2 cellular contexts compared by ENCODE assay signal in the genomic region with DNA sequence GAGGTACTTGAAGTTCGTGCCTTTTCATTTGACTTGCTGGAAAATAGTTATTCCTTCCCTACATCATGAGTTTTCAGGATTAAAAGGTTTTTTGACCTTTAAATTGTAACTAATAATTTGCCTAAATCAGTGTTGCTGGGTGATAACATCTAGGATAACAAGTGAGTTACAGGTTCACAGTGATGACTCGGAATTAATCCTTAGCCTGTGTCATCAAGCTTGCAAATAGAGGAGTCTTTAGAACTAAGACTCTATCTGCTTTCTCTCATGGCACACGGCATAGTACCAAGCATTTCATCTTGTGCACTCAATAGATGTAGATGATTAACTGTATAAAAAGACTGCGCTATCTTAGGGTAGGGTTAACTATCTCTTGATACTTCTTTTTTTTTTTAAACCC.
TF ChIP-seq lines count a peak whose summit lies in the region.

No MANE protein-coding gene starts in this region.

TF ChIP-seq in SK-N-SH, 30 proteins besides CTCF, POLR2A, EP300 and RAD21 (continued from another document):
- TF ChIP-seq, protein P1, sequence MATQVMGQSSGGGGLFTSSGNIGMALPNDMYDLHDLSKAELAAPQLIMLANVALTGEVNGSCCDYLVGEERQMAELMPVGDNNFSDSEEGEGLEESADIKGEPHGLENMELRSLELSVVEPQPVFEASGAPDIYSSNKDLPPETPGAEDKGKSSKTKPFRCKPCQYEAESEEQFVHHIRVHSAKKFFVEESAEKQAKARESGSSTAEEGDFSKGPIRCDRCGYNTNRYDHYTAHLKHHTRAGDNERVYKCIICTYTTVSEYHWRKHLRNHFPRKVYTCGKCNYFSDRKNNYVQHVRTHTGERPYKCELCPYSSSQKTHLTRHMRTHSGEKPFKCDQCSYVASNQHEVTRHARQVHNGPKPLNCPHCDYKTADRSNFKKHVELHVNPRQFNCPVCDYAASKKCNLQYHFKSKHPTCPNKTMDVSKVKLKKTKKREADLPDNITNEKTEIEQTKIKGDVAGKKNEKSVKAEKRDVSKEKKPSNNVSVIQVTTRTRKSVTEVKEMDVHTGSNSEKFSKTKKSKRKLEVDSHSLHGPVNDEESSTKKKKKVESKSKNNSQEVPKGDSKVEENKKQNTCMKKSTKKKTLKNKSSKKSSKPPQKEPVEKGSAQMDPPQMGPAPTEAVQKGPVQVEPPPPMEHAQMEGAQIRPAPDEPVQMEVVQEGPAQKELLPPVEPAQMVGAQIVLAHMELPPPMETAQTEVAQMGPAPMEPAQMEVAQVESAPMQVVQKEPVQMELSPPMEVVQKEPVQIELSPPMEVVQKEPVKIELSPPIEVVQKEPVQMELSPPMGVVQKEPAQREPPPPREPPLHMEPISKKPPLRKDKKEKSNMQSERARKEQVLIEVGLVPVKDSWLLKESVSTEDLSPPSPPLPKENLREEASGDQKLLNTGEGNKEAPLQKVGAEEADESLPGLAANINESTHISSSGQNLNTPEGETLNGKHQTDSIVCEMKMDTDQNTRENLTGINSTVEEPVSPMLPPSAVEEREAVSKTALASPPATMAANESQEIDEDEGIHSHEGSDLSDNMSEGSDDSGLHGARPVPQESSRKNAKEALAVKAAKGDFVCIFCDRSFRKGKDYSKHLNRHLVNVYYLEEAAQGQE (IDR thresholded peaks at IDR 0.05; ENCODE audit: low read depth, low read length): no peak
- TF ChIP-seq ELF1 (IDR thresholded peaks at IDR 0.05) (no peak), PBX3 (IDR thresholded peaks at IDR 0.05) (no peak), YY1 (IDR thresholded peaks at IDR 0.05; ENCODE audit: low read depth) (no peak), JUND (IDR thresholded peaks at IDR 0.05) (0 out of 2 replicates have a peak, but pooled peaks have one; percentile 9), SMC3 (IDR thresholded peaks at IDR 0.05; ENCODE audit: low read depth, low read length) (no peak), IRF3 (IDR thresholded peaks at IDR 0.05; ENCODE audit: low read depth, low read length) (no peak), RXRA (IDR thresholded peaks at IDR 0.05; ENCODE audit: borderline replicate concordance, low read depth) (no peak), CHD2 (IDR thresholded peaks at IDR 0.05; ENCODE audit: low read length, partially characterized antibody) (no peak), MXI1 (IDR thresholded peaks at IDR 0.05; ENCODE audit: low read depth, low read length) (no peak), FOXJ3 (CRISPR knock-in tag; IDR thresholded peaks at IDR 0.05) (no peak), RFX5 (IDR thresholded peaks at IDR 0.05; ENCODE audit: low read length) (no peak), POLR2AphosphoS5 (IDR thresholded peaks at IDR 0.05; ENCODE audit: low read depth, low read length) (no peak), TAF1 (IDR thresholded peaks at IDR 0.05; ENCODE audit: borderline replicate concordance, low read depth, low read length) (no peak), TCF12 (IDR thresholded peaks at IDR 0.05) (0 out of 2 replicates have a peak, but pooled peaks have one; percentile 11), TEAD4 (IDR thresholded peaks at IDR 0.05; ENCODE audit: borderline replicate concordance, insufficient read depth) (no peak), GATA2 (CRISPR knock-in tag; IDR thresholded peaks at IDR 0.05) (no peak), RCOR1 (IDR thresholded peaks at IDR 0.05; ENCODE audit: low read length) (no peak)
- TF ChIP-seq, protein P2, sequence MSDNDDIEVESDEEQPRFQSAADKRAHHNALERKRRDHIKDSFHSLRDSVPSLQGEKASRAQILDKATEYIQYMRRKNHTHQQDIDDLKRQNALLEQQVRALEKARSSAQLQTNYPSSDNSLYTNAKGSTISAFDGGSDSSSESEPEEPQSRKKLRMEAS (IDR thresholded peaks at IDR 0.05; ENCODE audit: low read depth): no peak

TF ChIP-seq in SK-N-SH treated with all-trans-retinoic acid at 6 μM for 48 hours, 23 proteins besides CTCF, POLR2A, EP300 and RAD21 (continued from another document):
- no peak for TF ChIP-seq PATZ1 (CRISPR knock-in tag; IDR thresholded peaks at IDR 0.05; ENCODE audit: borderline replicate concordance)
- no peak for TF ChIP-seq OSR1 (CRISPR knock-in tag; IDR thresholded peaks at IDR 0.05)
- TF ChIP-seq TCF4 (CRISPR knock-in tag; IDR thresholded peaks at IDR 0.05; ENCODE audit: borderline replicate concordance): no peak
- no peak for TF ChIP-seq CSRNP3 (CRISPR knock-in tag; IDR thresholded peaks at IDR 0.05)
- no peak for TF ChIP-seq SNAI2 (CRISPR knock-in tag; IDR thresholded peaks at IDR 0.05)
- TF ChIP-seq ZC3H10 (CRISPR knock-in tag; IDR thresholded peaks at IDR 0.05): no peak
- no peak for TF ChIP-seq ZNF565 (CRISPR knock-in tag; conservative IDR thresholded peaks at IDR 0.05; ENCODE audit: low read depth)
- TF ChIP-seq ZFP30 (CRISPR knock-in tag; IDR thresholded peaks at IDR 0.05): no peak
- no peak for TF ChIP-seq TOX (CRISPR knock-in tag; IDR thresholded peaks at IDR 0.05; ENCODE audit: borderline replicate concordance)
- no peak for TF ChIP-seq CSDC2 (CRISPR knock-in tag; IDR thresholded peaks at IDR 0.05)
- TF ChIP-seq PPARA (CRISPR knock-in tag; IDR thresholded peaks at IDR 0.05; ENCODE audit: borderline replicate concordance): no peak
- no peak for TF ChIP-seq ARNTL (CRISPR knock-in tag; IDR thresholded peaks at IDR 0.05; ENCODE audit: borderline replicate concordance, low read depth)
- TF ChIP-seq, protein P3, sequence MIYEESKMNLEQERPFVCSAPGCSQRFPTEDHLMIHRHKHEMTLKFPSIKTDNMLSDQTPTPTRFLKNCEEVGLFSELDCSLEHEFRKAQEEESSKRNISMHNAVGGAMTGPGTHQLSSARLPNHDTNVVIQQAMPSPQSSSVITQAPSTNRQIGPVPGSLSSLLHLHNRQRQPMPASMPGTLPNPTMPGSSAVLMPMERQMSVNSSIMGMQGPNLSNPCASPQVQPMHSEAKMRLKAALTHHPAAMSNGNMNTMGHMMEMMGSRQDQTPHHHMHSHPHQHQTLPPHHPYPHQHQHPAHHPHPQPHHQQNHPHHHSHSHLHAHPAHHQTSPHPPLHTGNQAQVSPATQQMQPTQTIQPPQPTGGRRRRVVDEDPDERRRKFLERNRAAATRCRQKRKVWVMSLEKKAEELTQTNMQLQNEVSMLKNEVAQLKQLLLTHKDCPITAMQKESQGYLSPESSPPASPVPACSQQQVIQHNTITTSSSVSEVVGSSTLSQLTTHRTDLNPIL (CRISPR knock-in tag; IDR thresholded peaks at IDR 0.05; ENCODE audit: low read depth): no peak
- no peak for TF ChIP-seq GLIS3 (CRISPR knock-in tag; IDR thresholded peaks at IDR 0.05)
